ENCODE assay signal across 10 cellular contexts in genomic region chrX:103329991-103330390, GRCh38. TPM values are rescaled to one million over a fixed set of nuclear protein-coding genes. Genes with fewer than 3 reads are reported as not detected.
DNase-seq lines count a peak whose midpoint lies in the region; ATAC-seq and TF ChIP-seq lines count a peak whose summit lies in the region.
"Had no signal": no experiment of that assay in that cellular context is flagged by ENCODE, and none has a peak within 500 bp of the region (broad histone marks: within the 10 kb centered on the region; RNA-seq: fewer than 3 reads in every experiment).

TSS of gene TCEAL7 (plus strand) at chrX:103330239. CDS start at chrX:103331404, 1,165 bp downstream.

- H3K9me3 ChIP-seq in heart left ventricle = no peaks in the 10 kb centered on the region

- H3K27me3 ChIP-seq in heart left ventricle = peaks cover 0 to 50% (median 0%) of the 10 kb centered on the region in 9 donors

- peak; percentile 41 to 87 (median 64) for ATAC-seq in heart left ventricle
- no peak for ATAC-seq in HG02884 (IDR thresholded peaks at IDR 0.05; ENCODE audit: unreplicated experiment)
- ATAC-seq: activated CD4-positive, alpha-beta T cell treated with anti-CD3 and anti-CD28 coated beads for 36 hours had no signal

- H3K36me3 ChIP-seq in heart left ventricle = peaks cover 0 to 4% (median 0%) of the 10 kb centered on the region in 9 donors

- TF ChIP-seq CTCF in heart left ventricle (IDR thresholded peaks at IDR 0.05) = no peak

- peak within 1 kb of the TSS in 3 of 12 donors; percentile 38 to 55 (median 52) for H3K27ac ChIP-seq in heart left ventricle

- H3K4me1 ChIP-seq in heart left ventricle = peaks cover 0 to 2% (median 0%) of the 10 kb centered on the region in 12 donors

- peak within 1 kb of the TSS in 11 of 12 donors; percentile 8 to 63 (median 44) for H3K4me3 ChIP-seq in heart left ventricle

- WGBS in heart left ventricle, 4 donors = 10 to 35% (median 27%) methylated on average over 10 to 11 of the region's 11 CpGs

- intact Hi-C loops in heart left ventricle (cut with DNase I) = no loop called here

- no peak for TF ChIP-seq POLR2A in heart left ventricle (IDR thresholded peaks at IDR 0.05)

- DNase-seq in Ammon's horn (ENCODE audit: low spot score) (peak; percentile 88), amygdala (lab: John Stamatoyannopoulos, UW) (peak in 53 of 56 donors; percentile 1 to 82 (median 41)), heart left ventricle (peak in 3 of 5 donors; percentile 29 to 39 (median 32)), occipital lobe (lab: John Stamatoyannopoulos, UW) (peak; percentile 35), SW480 (ENCODE audit: low spot score) (no peak), SKM-1 treated with dmso at 0.1 percent for 144 hours (lab: John Stamatoyannopoulos, UW; ENCODE audit: unreplicated experiment) (no peak)
- DNase-seq in activated T-cell treated with anti-CD3 and anti-CD28 coated beads, Interleukin-2, amount 50 U/mL, for 1 hour = no peak
- DNase-seq: activated CD4-positive, alpha-beta T cell treated with anti-CD3 and anti-CD28 coated beads for 36 hours; stimulated activated naive CD4-positive, alpha-beta T cell treated with Interleukin-2 at 50 U/mL for 16 hours had no signal

RNA-seq across cellular contexts. Expression of gene TCEAL7, which starts in this region (rescaled TPM):
- total RNA-seq in heart left ventricle (1 to 10 TPM; 1.5 to 5.8 (median 3.1) TPM), occipital lobe (86.6 TPM)
- 1 to 10 TPM; 2.6 to 3.1 TPM for polyA plus RNA-seq in heart left ventricle
- total RNA-seq: activated CD4-positive, alpha-beta T cell treated with anti-CD3 and anti-CD28 coated beads for 36 hours had no signal

Comparison
In these comparisons a context has a peak if more than half of its experiments do, and no peak if none do; other contexts are left out.
1. RNA of gene TCEAL7 (total RNA-seq): 86.6 TPM in occipital lobe (single experiment); 1.5 to 5.8 TPM in heart left ventricle; every median in the first group is over 10 times any median in the second.
2. DNase-seq: peak in Ammon's horn (single experiment), amygdala (53 of 56), heart left ventricle (3 of 5) and occipital lobe (single experiment); none in SW480 (single experiment), SKM-1 treated with dmso at 0.1 percent for 144 hours (single experiment) and activated T-cell treated with anti-CD3 and anti-CD28 coated beads, Interleukin-2, amount 50 U/mL, for 1 hour (single experiment).